ENCODE assay signal across 1 cellular context in genomic region chr4:48079972-48080391, GRCh38.
TF ChIP-seq lines count a peak whose summit lies in the region.

No MANE protein-coding gene starts in this region.

TF ChIP-seq in SK-N-SH treated with all-trans-retinoic acid at 6 μM for 48 hours, 23 proteins besides CTCF, POLR2A, EP300 and RAD21 (continued from another document):
- TF ChIP-seq TSHZ2 (CRISPR knock-in tag; IDR thresholded peaks at IDR 0.05) (peak; percentile 84; the same call in 1 of the 2 replicates), GLIS3 (CRISPR knock-in tag; IDR thresholded peaks at IDR 0.05) (no peak), ZNF8 (CRISPR knock-in tag; IDR thresholded peaks at IDR 0.05) (peak; percentile 10; the same call in 1 of the 2 replicates), CSRNP3 (CRISPR knock-in tag; IDR thresholded peaks at IDR 0.05) (0 out of 2 replicates have a peak, but pooled peaks have one; percentile 42), ZFP3 (CRISPR knock-in tag; IDR thresholded peaks at IDR 0.05) (peak; percentile 23; the same call in 1 of the 2 replicates)
